Comparison of ENCODE assay signal across 18 cellular contexts in the genomic region with DNA sequence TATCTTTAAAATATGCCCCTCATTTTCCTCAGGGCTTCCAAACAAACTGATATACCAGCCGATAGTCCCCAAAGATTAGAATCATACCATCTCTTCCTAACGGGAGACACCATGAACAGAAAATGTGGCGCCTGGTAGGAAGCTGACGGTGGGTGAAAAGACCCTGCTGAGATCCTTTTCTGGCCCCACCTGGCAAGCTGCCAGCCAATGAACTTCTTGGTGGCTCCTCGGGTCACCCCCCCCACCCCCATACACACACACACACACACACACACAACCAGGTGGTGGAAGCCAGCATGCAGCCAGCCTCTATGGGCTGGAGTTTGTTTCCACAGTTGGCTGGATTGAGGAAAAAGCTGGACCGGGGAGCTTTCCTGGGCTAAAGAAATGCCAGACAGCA. TPM values are rescaled to one million over a fixed set of nuclear protein-coding genes. Genes with fewer than 3 reads are reported as not detected.
DNase-seq lines count a peak whose midpoint lies in the region; ATAC-seq and TF ChIP-seq lines count a peak whose summit lies in the region.
"Had no signal": no experiment of that assay in that cellular context is flagged by ENCODE, and none has a peak within 500 bp of the region (broad histone marks: within the 10 kb centered on the region; RNA-seq: fewer than 3 reads in every experiment).

No MANE protein-coding gene starts in this region.

- peaks cover 6% of the 10 kb centered on the region for H3K4me1 Mint-ChIP-seq in activated CD8-positive, alpha-beta T cell treated with anti-CD3 and anti-CD28 coated beads for 36 hours (ENCODE audit: low read depth)

- POLR2A ChIA-PET in activated CD8-positive, alpha-beta T cell treated with anti-CD3 and anti-CD28 coated beads for 36 hours (lab: Charles Lee): interaction anchor here (0.7 to 1.6 kb wide), 5 partner anchors 10 to 63 kb away, joined by 3 to 4 read pairs (median 3); partner anchors contain the start of gene CLTA

- H3K9me3 Mint-ChIP-seq in activated CD8-positive, alpha-beta T cell treated with anti-CD3 and anti-CD28 coated beads for 36 hours: no peaks in the 10 kb centered on the region
- H3K9me3 Mint-ChIP-seq: activated CD4-positive, alpha-beta memory T cell treated with anti-CD3 and anti-CD28 coated beads, Interleukin-2, amount 10 ng/mL, durations not matched to agents 7 days and 5 days; activated T-helper 1 cell treated with anti-CD3 and anti-CD28 coated beads, Interleukin-12 subunit alpha, Interleukin-12 subunit beta, Interleukin-2, Interleukin-4 antibody, amounts not matched to agents 30 ng/mL and 10 ng/mL and 1 ng/mL, durations not matched to agents 14 hours and 24 hours and 36 hours had no signal

- DNase-seq in heart left ventricle (peak in 1 of 5 donors; percentile 42), Right ventricle myocardium inferior (ENCODE audit: missing footprints) (no peak), esophagus muscularis mucosa (ENCODE audit: extremely low spot score) (no peak), tibial artery (peak in 1 of 2 donors; percentile 66)
- no peak for DNase-seq in stimulated activated CD4-positive, alpha-beta T cell treated with anti-CD3 and anti-CD28 coated beads, Interleukin-15, amount 100 ng/mL, for 24 hours
- no peak for DNase-seq in activated CD8-positive, alpha-beta T cell treated with anti-CD3 and anti-CD28 coated beads for 36 hours
- DNase-seq: activated CD4-positive, alpha-beta memory T cell treated with anti-CD3 and anti-CD28 coated beads, Interleukin-2, amount 10 ng/mL, durations not matched to agents 7 days and 5 days; DMS79 treated with DMSO at 0.1 percent for 48 hours; GOT3; NCI-H2029 treated with DMSO at 0.1 percent for 48 hours; PC-9 had no signal

- TF ChIP-seq CTCF in heart left ventricle (IDR thresholded peaks at IDR 0.05) (no peak), esophagus muscularis mucosa (IDR thresholded peaks at IDR 0.05) (no peak), neutrophil (IDR thresholded peaks at IDR 0.05) (no peak), tibial artery (IDR thresholded peaks at IDR 0.05) (no peak)
- TF ChIP-seq CTCF in activated CD8-positive, alpha-beta T cell treated with anti-CD3 and anti-CD28 coated beads for 36 hours (IDR thresholded peaks at IDR 0.05): no peak

- peaks cover 0 to 4% (median 0%) of the 10 kb centered on the region in 9 donors for H3K27me3 ChIP-seq in heart left ventricle
- no peaks in the 10 kb centered on the region for H3K27me3 ChIP-seq in esophagus muscularis mucosa
- H3K27me3 ChIP-seq in neutrophil: no peaks in the 10 kb centered on the region
- no peaks in the 10 kb centered on the region for H3K27me3 ChIP-seq in tibial artery

- no peak overlapping the region for H3K4me3 ChIP-seq in heart left ventricle
- no peak overlapping the region for H3K4me3 ChIP-seq in esophagus muscularis mucosa
- H3K4me3 ChIP-seq in neutrophil (ENCODE audit: low read depth in 1 of 2, low read length in 1 of 2): no peak overlapping the region
- H3K4me3 ChIP-seq in tibial artery: no peak overlapping the region
- H3K4me3 ChIP-seq: PC-9, tibial nerve had no signal

- H3K4me1 ChIP-seq in heart left ventricle (peaks cover 0 to 64% (median 17%) of the 10 kb centered on the region in 12 donors), esophagus muscularis mucosa (peaks cover 16 to 78% (median 71%) of the 10 kb centered on the region in 4 donors), neutrophil (ENCODE audit: control insufficient read depth in 1 of 2, insufficient read depth in 1 of 2, low read depth in 1 of 2, low read length in 1 of 2) (peaks cover 12 to 24% of the 10 kb centered on the region in 2 experiments), tibial artery (peaks cover 4 to 62% (median 45%) of the 10 kb centered on the region in 4 donors)

- H3K4me3 Mint-ChIP-seq in activated CD8-positive, alpha-beta T cell treated with anti-CD3 and anti-CD28 coated beads for 36 hours: no peak overlapping the region
- H3K4me3 Mint-ChIP-seq: activated T-helper 1 cell treated with anti-CD3 and anti-CD28 coated beads, Interleukin-12 subunit alpha, Interleukin-12 subunit beta, Interleukin-2, Interleukin-4 antibody, amounts not matched to agents 30 ng/mL and 10 ng/mL and 1 ng/mL, durations not matched to agents 14 hours and 24 hours and 36 hours had no signal

- 80 to 83% (median 82%) methylated on average over 6 of the region's 6 CpGs for WGBS in heart left ventricle, 4 donors
- WGBS in esophagus muscularis mucosa: 68% methylated on average over 5 of the region's 6 CpGs

- H3K36me3 ChIP-seq in heart left ventricle (peaks cover 0 to 5% (median 0%) of the 10 kb centered on the region in 9 donors), esophagus muscularis mucosa (peaks cover 0 to 6% (median 0%) of the 10 kb centered on the region in 4 donors), neutrophil (peaks cover 48% of the 10 kb centered on the region), tibial artery (no peaks in the 10 kb centered on the region)
- H3K36me3 ChIP-seq: tibial nerve had no signal

- no peak for ATAC-seq in heart left ventricle
- no peak for ATAC-seq in Right ventricle myocardium inferior
- no peak for ATAC-seq in GM19455 (IDR thresholded peaks at IDR 0.05; ENCODE audit: unreplicated experiment)
- ATAC-seq in activated CD8-positive, alpha-beta T cell treated with anti-CD3 and anti-CD28 coated beads for 36 hours: no peak

- H3K27me3 Mint-ChIP-seq in activated CD8-positive, alpha-beta T cell treated with anti-CD3 and anti-CD28 coated beads for 36 hours: no peaks in the 10 kb centered on the region

- intact Hi-C loops in heart left ventricle (cut with DNase I) (loop anchor here in 4 of 10 donors (5.0 to 10.0 kb wide), 3 partner anchors 57 to 210 kb away; partner anchors contain the start of gene OR2S2 (in 3 of the 4)), Right ventricle myocardium inferior (cut with DNase I) (no loop called here), esophagus muscularis mucosa (cut with DNase I) (no loop called here), tibial artery (cut with DNase I; ENCODE audit: low total_unique reads) (loop anchor here (10.0 kb wide), 1 partner anchor 130 kb away; the partner anchor contains the start of gene RECK)
- intact Hi-C loops in activated CD8-positive, alpha-beta T cell treated with anti-CD3 and anti-CD28 coated beads for 36 hours (cut with micrococcal nuclease): no loop called here

- TF ChIP-seq POLR2A in heart left ventricle (IDR thresholded peaks at IDR 0.05): no peak
- no peak for TF ChIP-seq POLR2A in esophagus muscularis mucosa (IDR thresholded peaks at IDR 0.05; ENCODE audit: low read depth)

- H3K36me3 Mint-ChIP-seq in activated CD8-positive, alpha-beta T cell treated with anti-CD3 and anti-CD28 coated beads for 36 hours (ENCODE audit: low read depth): no peaks in the 10 kb centered on the region

- CTCF ChIA-PET in activated CD8-positive, alpha-beta T cell treated with anti-CD3 and anti-CD28 coated beads for 36 hours (lab: Charles Lee): interaction anchor here (0.8 to 10.1 kb wide), 10 partner anchors 10 to 156 kb away, joined by 3 to 330 read pairs (median 8); partner anchors contain the start of genes CLTA and GLIPR2

- H3K27ac Mint-ChIP-seq in activated CD8-positive, alpha-beta T cell treated with anti-CD3 and anti-CD28 coated beads for 36 hours: no peak overlapping the region
- H3K27ac Mint-ChIP-seq: activated CD4-positive, alpha-beta memory T cell treated with anti-CD3 and anti-CD28 coated beads, Interleukin-2, amount 10 ng/mL, durations not matched to agents 7 days and 5 days; activated T-helper 1 cell treated with anti-CD3 and anti-CD28 coated beads, Interleukin-12 subunit alpha, Interleukin-12 subunit beta, Interleukin-2, Interleukin-4 antibody, amounts not matched to agents 30 ng/mL and 10 ng/mL and 1 ng/mL, durations not matched to agents 14 hours and 24 hours and 36 hours; progenitor cell of endocrine pancreas had no signal

- TF ChIP-seq EP300 in esophagus muscularis mucosa (IDR thresholded peaks at IDR 0.05): no peak

- H3K27ac ChIP-seq in heart left ventricle (peak overlapping the region in 7 of 12 donors; percentile 56 to 89 (median 80)), esophagus muscularis mucosa (replicated peaks in 1 of 4) (peak overlapping the region; percentile 80 to 88 (median 87)), neutrophil (peak overlapping the region; percentile 68), tibial artery (peak overlapping the region; percentile 71 to 77)
- H3K27ac ChIP-seq: C4-2B, PC-9 had no signal

- H3K9me3 ChIP-seq in heart left ventricle: no peaks in the 10 kb centered on the region
- no peaks in the 10 kb centered on the region for H3K9me3 ChIP-seq in esophagus muscularis mucosa
- no peaks in the 10 kb centered on the region for H3K9me3 ChIP-seq in neutrophil
- H3K9me3 ChIP-seq in tibial artery: no peaks in the 10 kb centered on the region
- H3K9me3 ChIP-seq: tibial nerve had no signal

RNA-seq across cellular contexts. Expression of gene CCIN, which starts 4.8 kb away (rescaled TPM):
- total RNA-seq in heart left ventricle (under 1 TPM in 4 of 9 donors, not detected in 5; 0.09 to 0.20 (median 0.15) TPM), Right ventricle myocardium inferior (not detected), esophagus muscularis mucosa (1 to 10 TPM in 1 of 4 donors, under 1 TPM in 3; 0.39 to 1.0 (median 0.46) TPM)
- polyA plus RNA-seq in heart left ventricle: under 1 TPM in 1 of 2 donors, not detected in 1; 0.25 TPM
- not detected for total RNA-seq in activated CD8-positive, alpha-beta T cell treated with anti-CD3 and anti-CD28 coated beads for 36 hours
- total RNA-seq: activated T-helper 1 cell treated with anti-CD3 and anti-CD28 coated beads, Interleukin-12 subunit alpha, Interleukin-12 subunit beta, Interleukin-2, Interleukin-4 antibody, amounts not matched to agents 30 ng/mL and 10 ng/mL and 1 ng/mL, durations not matched to agents 14 hours and 24 hours and 36 hours; PC-9; progenitor cell of endocrine pancreas; tibial nerve had no signal
- polyA plus RNA-seq: keratinocyte had no signal

RNA-seq across cellular contexts. Expression of gene CLTA, which starts 26.4 kb away (rescaled TPM):
- total RNA-seq in heart left ventricle (100 to 1,000 TPM in 1 of 9 donors, 10 to 100 TPM in 8; 43.8 to 123 (median 61.8) TPM), Right ventricle myocardium inferior (69.4 TPM), esophagus muscularis mucosa (100 to 1,000 TPM; 125 to 178 (median 159) TPM)
- polyA plus RNA-seq in heart left ventricle: 100 to 1,000 TPM in 1 of 2 donors, 10 to 100 TPM in 1; 40.8 to 139 TPM
- total RNA-seq in activated CD8-positive, alpha-beta T cell treated with anti-CD3 and anti-CD28 coated beads for 36 hours: 100 to 1,000 TPM; 116 to 119 TPM

RNA-seq across cellular contexts. Expression of gene GLIPR2, which starts 27.8 kb away (rescaled TPM):
- 10 to 100 TPM in 3 of 9 donors, 1 to 10 TPM in 6; 4.7 to 33.0 (median 7.6) TPM for total RNA-seq in heart left ventricle
- 10 to 100 TPM in 1 of 2 donors, 1 to 10 TPM in 1; 4.9 to 15.2 TPM for polyA plus RNA-seq in heart left ventricle
- 8.9 TPM for total RNA-seq in Right ventricle myocardium inferior
- 10 to 100 TPM; 51.3 to 84.9 (median 59.6) TPM for total RNA-seq in esophagus muscularis mucosa
- 10 to 100 TPM; 12.2 to 13.6 TPM for total RNA-seq in activated CD8-positive, alpha-beta T cell treated with anti-CD3 and anti-CD28 coated beads for 36 hours
